In the genomic region with DNA sequence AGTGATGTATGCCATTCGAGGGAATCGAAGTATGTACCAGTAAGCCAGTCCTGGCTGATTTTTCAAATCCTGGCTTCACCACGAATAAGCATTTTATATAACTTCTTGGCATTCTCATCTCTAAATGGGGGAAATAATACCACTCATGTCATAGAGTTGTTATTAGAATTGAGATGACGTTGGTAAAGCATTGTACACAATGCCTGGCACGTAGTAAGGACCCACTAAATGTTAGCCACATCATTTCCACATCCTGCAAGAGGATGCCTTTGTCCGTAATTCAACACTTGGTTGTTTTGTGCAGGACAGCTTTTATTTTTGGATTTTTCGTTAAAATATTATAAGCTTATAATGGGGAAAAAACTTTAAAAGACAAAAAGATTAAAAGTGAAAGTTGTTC, we compare ENCODE assay signal across 18 cellular contexts. TPM values are rescaled to one million over a fixed set of nuclear protein-coding genes. Genes with fewer than 3 reads are reported as not detected.
DNase-seq lines count a peak whose midpoint lies in the region; ATAC-seq and TF ChIP-seq lines count a peak whose summit lies in the region.
"Had no signal": no experiment of that assay in that cellular context is flagged by ENCODE, and none has a peak within 500 bp of the region (broad histone marks: within the 10 kb centered on the region; RNA-seq: fewer than 3 reads in every experiment).

No MANE protein-coding gene starts in this region.

- no peaks in the 10 kb centered on the region for H4K20me1 ChIP-seq in osteoblast (ENCODE audit: insufficient read depth, low read length)

- ATAC-seq in GM19324 (IDR thresholded peaks at IDR 0.05; ENCODE audit: low FRiP score, unreplicated experiment) (no peak), HG03378 (IDR thresholded peaks at IDR 0.05; ENCODE audit: unreplicated experiment) (no peak)
- ATAC-seq: GM12878 had no signal

- H3K4me2 ChIP-seq in osteoblast (ENCODE audit: insufficient read depth, low read length): peak overlapping the region; percentile 16

- no peaks in the 10 kb centered on the region for H3K36me3 ChIP-seq in esophagus muscularis mucosa
- H3K36me3 ChIP-seq in osteoblast (ENCODE audit: insufficient read depth, low read length): no peaks in the 10 kb centered on the region
- H3K36me3 ChIP-seq: HAP-1 had no signal

- no peaks in the 10 kb centered on the region for H3K9me3 ChIP-seq in esophagus muscularis mucosa
- H3K9me3 ChIP-seq in osteoblast (ENCODE audit: low read depth, low read length): no peaks in the 10 kb centered on the region
- H3K9me3 ChIP-seq: HAP-1 had no signal

- TF ChIP-seq EP300 in esophagus muscularis mucosa (IDR thresholded peaks at IDR 0.05): no peak

- H3K4me1 ChIP-seq in esophagus muscularis mucosa (no peaks in the 10 kb centered on the region), osteoblast (ENCODE audit: insufficient read depth, low read length) (peaks cover 4% of the 10 kb centered on the region)
- H3K4me1 ChIP-seq: HAP-1 had no signal

- TF ChIP-seq CTCF in esophagus muscularis mucosa (IDR thresholded peaks at IDR 0.05) (no peak), osteoblast (IDR thresholded peaks at IDR 0.05; ENCODE audit: extremely low read depth, low read depth, low read length) (no peak)

- H3K4me3 ChIP-seq in esophagus muscularis mucosa: no peak overlapping the region
- no peak overlapping the region for H3K4me3 ChIP-seq in osteoblast (ENCODE audit: insufficient read depth, low read length)
- H3K4me3 ChIP-seq: GM12878, HAP-1 had no signal

- TF ChIP-seq POLR2A in esophagus muscularis mucosa (IDR thresholded peaks at IDR 0.05; ENCODE audit: low read depth): no peak

- H3K27ac ChIP-seq in angular gyrus (ENCODE audit: low read depth, low read length) (peak overlapping the region; percentile 5), esophagus muscularis mucosa (replicated peaks in 1 of 4) (no peak overlapping the region), osteoblast (ENCODE audit: low read depth, low read length) (no peak overlapping the region)
- H3K27ac ChIP-seq: HL-60 had no signal

- H3K27me3 ChIP-seq in esophagus muscularis mucosa (peaks cover 0 to 32% (median under 1%) of the 10 kb centered on the region in 4 donors), osteoblast (ENCODE audit: insufficient read depth, low read length) (peaks cover 42% of the 10 kb centered on the region)

- 73% methylated on average over 7 of the region's 7 CpGs for WGBS in esophagus muscularis mucosa

- DNase-seq in COLO829 (ENCODE audit: low spot score) (peak; percentile 17), esophagus muscularis mucosa (ENCODE audit: extremely low spot score) (peak; percentile 29), osteoblast (ENCODE audit: insufficient read length, low spot score, missing footprints) (no peak), NCI-H2171 treated with DMSO at 0.1 percent for 48 hours (lab: John Stamatoyannopoulos, UW) (no peak), islet precursor cell (no peak)
- DNase-seq: C1 segment of cervical spinal cord; CD4-positive, alpha-beta T cell; DMS79 had no signal

- H3K79me2 ChIP-seq in osteoblast (ENCODE audit: insufficient read depth, low read length): no peaks in the 10 kb centered on the region

- intact Hi-C loops in esophagus muscularis mucosa (cut with DNase I): no loop called here

- H2AFZ ChIP-seq in osteoblast (ENCODE audit: low read length): no peak overlapping the region

RNA-seq across cellular contexts. Expression of gene DDX25, which starts 6.1 kb away (rescaled TPM):
- total RNA-seq in esophagus muscularis mucosa (under 1 TPM in 2 of 4 donors, not detected in 2; 0.06 to 0.17 TPM), osteoblast (under 0.01 TPM in 1 of 2 replicates, not detected in the other)
- total RNA-seq: A172; B cell; CD4-positive, alpha-beta T cell; G401; GM12878 had no signal

RNA-seq across cellular contexts. Expression of gene PUS3, which starts 7.4 kb away (rescaled TPM):
- 10 to 100 TPM in 1 of 4 donors, 1 to 10 TPM in 3; 7.1 to 20.2 (median 8.5) TPM for total RNA-seq in esophagus muscularis mucosa
- total RNA-seq in osteoblast: 13.6 and 14.1 TPM in 2 replicates

RNA-seq across cellular contexts. Expression of gene HYLS1, which starts 23.0 kb away (rescaled TPM):
- 1 to 10 TPM; 2.8 to 6.9 (median 4.7) TPM for total RNA-seq in esophagus muscularis mucosa
- 5.8 and 6.8 TPM in 2 replicates for total RNA-seq in osteoblast

RNA-seq across cellular contexts. Expression of gene VSIG10L2, which starts 35.4 kb away (rescaled TPM):
- total RNA-seq in esophagus muscularis mucosa (under 1 TPM in 3 of 4 donors, not detected in 1; 0.33 to 0.57 (median 0.39) TPM), osteoblast (not detected in 2 replicates)
- total RNA-seq: A172; B cell; CD4-positive, alpha-beta T cell; G401; GM12878; H1 had no signal

Comparison
In these comparisons a context has a peak if more than half of its experiments do, and no peak if none do; other contexts are left out.
1. DNase-seq: peak in COLO829 (single experiment) and esophagus muscularis mucosa (single experiment); none in osteoblast (single experiment), NCI-H2171 treated with DMSO at 0.1 percent for 48 hours (single experiment) and islet precursor cell (single experiment).